ENCODE assay signal across 1 cellular context in genomic region chr6:39221115-39221514, GRCh38.
TF ChIP-seq lines count a peak whose summit lies in the region.

No MANE protein-coding gene starts in this region.

TF ChIP-seq in GM23338, 12 proteins besides CTCF, POLR2A, EP300 and RAD21 (continued from another document):
- TF ChIP-seq ZNF462 (CRISPR knock-in tag; IDR thresholded peaks at IDR 0.05) (no peak), STAT1 (IDR thresholded peaks at IDR 0.05; ENCODE audit: unreplicated experiment) (no peak), JUNB (IDR thresholded peaks at IDR 0.05; ENCODE audit: unreplicated experiment) (no peak)
